Comparison of ENCODE assay signal across 15 cellular contexts in the genomic region with DNA sequence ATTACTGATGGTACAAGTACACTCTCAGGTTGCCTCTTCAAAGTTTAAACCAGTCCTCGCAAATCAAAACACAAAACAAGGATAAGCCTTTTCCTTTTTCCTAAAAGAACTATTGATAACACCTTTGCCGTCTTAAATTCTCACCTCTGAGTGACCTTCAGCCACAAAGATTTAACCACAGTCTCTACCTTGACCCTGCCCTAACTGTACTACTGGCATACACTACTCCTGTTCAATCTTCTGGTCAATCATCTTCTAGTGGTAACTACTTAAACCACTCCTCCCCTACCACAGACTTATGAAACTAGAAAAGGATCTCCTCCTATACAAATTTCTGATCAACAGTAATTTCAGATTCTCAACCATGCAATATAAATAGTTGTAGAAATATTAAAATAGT. TPM values are rescaled to one million over a fixed set of nuclear protein-coding genes. Genes with fewer than 3 reads are reported as not detected.
DNase-seq lines count a peak whose midpoint lies in the region; ATAC-seq, FAIRE-seq and TF ChIP-seq lines count a peak whose summit lies in the region.
"Had no signal": no experiment of that assay in that cellular context is flagged by ENCODE, and none has a peak within 500 bp of the region (broad histone marks: within the 10 kb centered on the region; RNA-seq: fewer than 3 reads in every experiment).

No MANE protein-coding gene starts in this region.

- H2BK5ac ChIP-seq in H9 (ENCODE audit: insufficient read length, low read length): no peak overlapping the region

- peak; percentile 90 for FAIRE-seq in GM19239 (lab: Jason Lieb, UNC)

- no peak overlapping the region for H3K18ac ChIP-seq in H9 (ENCODE audit: insufficient read length, low read depth, low read length)

- no peak overlapping the region for H2BK15ac ChIP-seq in H9 (ENCODE audit: low read depth, low read length)

- H3K27ac ChIP-seq in H9 (ENCODE audit: insufficient read length, low read depth, low read length): no peak overlapping the region
- H3K27ac ChIP-seq in gastroesophageal sphincter: no peak overlapping the region
- H3K27ac ChIP-seq: ascending aorta, skin epidermis had no signal

- H2AK5ac ChIP-seq in H9 (ENCODE audit: insufficient read length, low read length): no peak overlapping the region

- no peak overlapping the region for H2BK20ac ChIP-seq in H9 (ENCODE audit: low read depth, low read length, poor library complexity, severe bottlenecking)

- H3K4ac ChIP-seq in H9 (ENCODE audit: low read depth, low read length): no peak overlapping the region

- H3K23me2 ChIP-seq in H9 (ENCODE audit: insufficient read length, low read depth, low read length, poor library complexity, severe bottlenecking): no peaks in the 10 kb centered on the region

- no peak overlapping the region for H2BK120ac ChIP-seq in H9 (ENCODE audit: low read depth, low read length, poor library complexity, severe bottlenecking)

- peak; percentile 90 for ATAC-seq in HG03159 (IDR thresholded peaks at IDR 0.05; ENCODE audit: unreplicated experiment)
- ATAC-seq in stimulated activated memory B cell treated with anti-CD40 and anti-IgM and Interleukin-4, amounts not matched to agents 10 μg/mL and 1 μg/mL and 100 μg/mL, for 72 hours: no peak
- ATAC-seq in gastroesophageal sphincter: no peak

- WGBS in H9 (ENCODE audit: extremely low coverage, insufficient read length, low lambda C conversion rate): no CpG with 5 or more reads among the region's 2 CpGs
- WGBS in gastroesophageal sphincter (ENCODE audit: low coverage in 1 of 2), 2 donors: 87 to 100% methylated on average over 2 of the region's 2 CpGs

- no peak overlapping the region for H2AFZ ChIP-seq in H9 (ENCODE audit: low read length)

- TF ChIP-seq EP300 in gastroesophageal sphincter (IDR thresholded peaks at IDR 0.05): no peak

- H3K4me2 ChIP-seq in H9 (ENCODE audit: insufficient read depth, insufficient read length, low read length): peak overlapping the region; percentile 21

- no peak overlapping the region for H4K5ac ChIP-seq in H9 (ENCODE audit: insufficient read length, low read depth, low read length)

- H3K9me3 ChIP-seq in H9 (ENCODE audit: control insufficient read depth, low read depth, low read length) (no peaks in the 10 kb centered on the region), gastroesophageal sphincter (no peaks in the 10 kb centered on the region)
- H3K9me3 ChIP-seq: ascending aorta had no signal

- no peak overlapping the region for H3T11ph ChIP-seq in H9 (ENCODE audit: low read length)

- DNase-seq in GM19239 (ENCODE audit: insufficient read length, low spot score) (peak; percentile 48), H9 (no peak), NCI-H526 (lab: John Stamatoyannopoulos, UW) (no peak), AML-193 (lab: John Stamatoyannopoulos, UW) (no peak)
- DNase-seq: activated CD4-positive, alpha-beta memory T cell treated with anti-CD3 and anti-CD28 coated beads for 36 hours; activated effector memory CD4-positive, alpha-beta T cell treated with anti-CD3 and anti-CD28 coated beads, Interleukin-2, amount 50 U/mL, for 16 hours; CD4-positive, alpha-beta T cell; KG1; NCI-H1694 treated with DMSO at 0.1 percent for 48 hours had no signal

- H3K23ac ChIP-seq in H9 (ENCODE audit: insufficient read length, low read depth, low read length): no peak overlapping the region

- peaks cover 6% of the 10 kb centered on the region; the same call in 1 of the 2 replicates for H3K79me2 ChIP-seq in H9 (ENCODE audit: insufficient read depth, low read length)

- no peaks in the 10 kb centered on the region for H3K27me3 ChIP-seq in H9 (ENCODE audit: insufficient read depth, low read length)
- H3K27me3 ChIP-seq in gastroesophageal sphincter: no peaks in the 10 kb centered on the region
- H3K27me3 ChIP-seq: ascending aorta had no signal

- no peaks in the 10 kb centered on the region for H3K4me1 ChIP-seq in H9 (ENCODE audit: insufficient read depth, low read length)
- H3K4me1 ChIP-seq in gastroesophageal sphincter: peaks cover 0 to 7% (median 0%) of the 10 kb centered on the region in 3 donors
- H3K4me1 ChIP-seq: ascending aorta had no signal

- TF ChIP-seq CTCF in H9 (conservative IDR thresholded peaks at IDR 0.05): no peak
- TF ChIP-seq CTCF in gastroesophageal sphincter (IDR thresholded peaks at IDR 0.05): no peak

- H4K8ac ChIP-seq in H9 (replicated peaks; ENCODE audit: insufficient read length, low read depth, low read length): no peak overlapping the region

- H3K4me3 ChIP-seq in gastroesophageal sphincter: no peak overlapping the region
- H3K4me3 ChIP-seq: ascending aorta, skin epidermis had no signal

- no peaks in the 10 kb centered on the region for H3K27me3 Mint-ChIP-seq in H9 (ENCODE audit: low read depth)
- no peaks in the 10 kb centered on the region for H3K27me3 Mint-ChIP-seq in stimulated activated memory B cell treated with anti-CD40 and anti-IgM and Interleukin-4, amounts not matched to agents 10 μg/mL and 1 μg/mL and 100 μg/mL, for 72 hours
- H3K27me3 Mint-ChIP-seq: activated CD4-positive, alpha-beta memory T cell treated with anti-CD3 and anti-CD28 coated beads for 36 hours; CD4-positive, alpha-beta T cell; dendritic cell treated with granulocyte-macrophage colony-stimulating factor and Interleukin-4, amounts not matched to agents 40 ng/mL and 50 ng/mL, for 4 days had no signal

- H3K36me3 Mint-ChIP-seq in H9 (ENCODE audit: insufficient read depth in 1 of 3, low read depth in 3 of 3): peaks cover 10 to 50% (median 47%) of the 10 kb centered on the region in 3 experiments; a peak in 6 of 7 replicates
- H3K36me3 Mint-ChIP-seq in stimulated activated memory B cell treated with anti-CD40 and anti-IgM and Interleukin-4, amounts not matched to agents 10 μg/mL and 1 μg/mL and 100 μg/mL, for 72 hours: peaks cover 53% of the 10 kb centered on the region

- H4K91ac ChIP-seq in H9 (ENCODE audit: insufficient read length, low read depth, low read length): no peak overlapping the region

- peaks cover 12 to 13% of the 10 kb centered on the region in 2 experiments for H3K4me1 Mint-ChIP-seq in H9
- H3K4me1 Mint-ChIP-seq in stimulated activated memory B cell treated with anti-CD40 and anti-IgM and Interleukin-4, amounts not matched to agents 10 μg/mL and 1 μg/mL and 100 μg/mL, for 72 hours: peaks cover 32% of the 10 kb centered on the region

- H3K14ac ChIP-seq in H9 (ENCODE audit: insufficient read depth, low read length): no peak overlapping the region

- no peak overlapping the region for H3K56ac ChIP-seq in H9 (ENCODE audit: insufficient read length, low read depth, low read length)

- H3K27ac Mint-ChIP-seq in H9: peak overlapping the region in 1 of 3 experiments; percentile 22; a peak in 1 of 7 replicates
- H3K27ac Mint-ChIP-seq in stimulated activated memory B cell treated with anti-CD40 and anti-IgM and Interleukin-4, amounts not matched to agents 10 μg/mL and 1 μg/mL and 100 μg/mL, for 72 hours: peak overlapping the region; percentile 14
- H3K27ac Mint-ChIP-seq: activated CD4-positive, alpha-beta memory T cell treated with anti-CD3 and anti-CD28 coated beads for 36 hours; CD4-positive, alpha-beta T cell; dendritic cell treated with granulocyte-macrophage colony-stimulating factor and Interleukin-4, amounts not matched to agents 40 ng/mL and 50 ng/mL, for 4 days had no signal

- H3K9ac ChIP-seq in H9 (ENCODE audit: extremely low read depth, insufficient read length, low read length): no peak overlapping the region

- peaks cover 4 to 55% of the 10 kb centered on the region in 2 donors for H3K36me3 ChIP-seq in gastroesophageal sphincter

- H3K4me3 Mint-ChIP-seq in H9: no peak overlapping the region
- H3K4me3 Mint-ChIP-seq in stimulated activated memory B cell treated with anti-CD40 and anti-IgM and Interleukin-4, amounts not matched to agents 10 μg/mL and 1 μg/mL and 100 μg/mL, for 72 hours: no peak overlapping the region
- H3K4me3 Mint-ChIP-seq: activated CD4-positive, alpha-beta memory T cell treated with anti-CD3 and anti-CD28 coated beads for 36 hours; CD4-positive, alpha-beta T cell; dendritic cell treated with granulocyte-macrophage colony-stimulating factor and Interleukin-4, amounts not matched to agents 40 ng/mL and 50 ng/mL, for 4 days had no signal

- no peaks in the 10 kb centered on the region for H3K9me3 Mint-ChIP-seq in H9
- no peaks in the 10 kb centered on the region for H3K9me3 Mint-ChIP-seq in stimulated activated memory B cell treated with anti-CD40 and anti-IgM and Interleukin-4, amounts not matched to agents 10 μg/mL and 1 μg/mL and 100 μg/mL, for 72 hours
- H3K9me3 Mint-ChIP-seq: activated CD4-positive, alpha-beta memory T cell treated with anti-CD3 and anti-CD28 coated beads for 36 hours; CD4-positive, alpha-beta T cell; dendritic cell treated with granulocyte-macrophage colony-stimulating factor and Interleukin-4, amounts not matched to agents 40 ng/mL and 50 ng/mL, for 4 days had no signal

- H2BK12ac ChIP-seq in H9 (ENCODE audit: insufficient read length, low read depth, low read length): no peak overlapping the region

- H3K79me1 ChIP-seq in H9 (ENCODE audit: insufficient read depth, low read depth, low read length, poor library complexity, severe bottlenecking): no peaks in the 10 kb centered on the region

- no peaks in the 10 kb centered on the region for H4K20me1 ChIP-seq in H9 (ENCODE audit: control insufficient read depth, insufficient read depth, insufficient read length)

- TF ChIP-seq POLR2A in gastroesophageal sphincter (IDR thresholded peaks at IDR 0.05): no peak

RNA-seq across cellular contexts. Expression of a gene that starts 15.1 kb away (rescaled TPM):
- 34.1 and 34.6 TPM in 2 replicates for total RNA-seq in H9 (2021)
- total RNA-seq in gastroesophageal sphincter: 10 to 100 TPM; 23.8 to 40.9 (median 35.0) TPM

RNA-seq across cellular contexts. Expression of a gene that starts 41.2 kb away (rescaled TPM):
- total RNA-seq in H9 (2021) (53.2 and 53.5 TPM in 2 replicates), gastroesophageal sphincter (10 to 100 TPM; 14.8 to 32.2 (median 20.2) TPM)
